20 cellular contexts compared by ENCODE assay signal in genomic region chr12:46005823-46006222, GRCh38. TPM values are rescaled to one million over a fixed set of nuclear protein-coding genes. Genes with fewer than 3 reads are reported as not detected.
DNase-seq lines count a peak whose midpoint lies in the region; ATAC-seq and TF ChIP-seq lines count a peak whose summit lies in the region.
"Had no signal": no experiment of that assay in that cellular context is flagged by ENCODE, and none has a peak within 500 bp of the region (broad histone marks: within the 10 kb centered on the region; RNA-seq: fewer than 3 reads in every experiment).

No MANE protein-coding gene starts in this region.

- CTCF ChIA-PET in WTC11 (lab: Charles Lee) = interaction anchor here (1.0 to 1.5 kb wide), 4 partner anchors 10 to 44 kb away, joined by 3 to 9 read pairs (median 4); no protein-coding TSS in a partner anchor

- H3K36me3 ChIP-seq in H7 (replicated peaks; ENCODE audit: control insufficient read depth, insufficient read depth, low read length) = no peaks in the 10 kb centered on the region
- H3K36me3 ChIP-seq in HUES64 (ENCODE audit: insufficient read depth, low read length) = no peaks in the 10 kb centered on the region
- H3K36me3 ChIP-seq in iPS-20b (ENCODE audit: insufficient read depth, low read depth, low read length) = no peaks in the 10 kb centered on the region

- H3K4me1 ChIP-seq in HUES64 (ENCODE audit: insufficient read depth, low read length) (peaks cover 3% of the 10 kb centered on the region; the same call in 1 of the 2 replicates), iPS-20b (ENCODE audit: insufficient read depth, low read length) (peaks cover 4% of the 10 kb centered on the region; the same call in 1 of the 2 replicates)

- H3K27me3 ChIP-seq in H7 (ENCODE audit: control insufficient read depth, insufficient read depth, low read length) = no peaks in the 10 kb centered on the region
- no peaks in the 10 kb centered on the region for H3K27me3 ChIP-seq in HUES64 (ENCODE audit: insufficient read depth, low read length)
- H3K27me3 ChIP-seq in iPS-20b (ENCODE audit: insufficient read depth, low read length) = no peaks in the 10 kb centered on the region

- H3K4me3 Mint-ChIP-seq in WTC11 = no peak overlapping the region; the same call in 1 of the 2 replicates
- H3K4me3 Mint-ChIP-seq: CD4-positive, CD25-positive, alpha-beta regulatory T cell; IgD-negative memory B cell had no signal

- peak overlapping the region; percentile 94 for H3K27ac Mint-ChIP-seq in WTC11
- H3K27ac Mint-ChIP-seq: IgD-negative memory B cell had no signal

- peaks cover 48% of the 10 kb centered on the region for H3K9me3 Mint-ChIP-seq in WTC11
- H3K9me3 Mint-ChIP-seq: CD4-positive, CD25-positive, alpha-beta regulatory T cell; IgD-negative memory B cell had no signal

- H3K9ac ChIP-seq in HUES64 (ENCODE audit: low read depth, low read length) (no peak overlapping the region), iPS-20b (ENCODE audit: low read depth, low read length) (no peak overlapping the region)
- H3K9ac ChIP-seq: SK-N-SH had no signal

- DNase-seq in H7 (peak; percentile 30), WTC11 (ENCODE audit: low spot score) (no peak), NCI-H2029 (lab: John Stamatoyannopoulos, UW) (no peak)
- no peak for DNase-seq in activated CD4-positive, CD25-positive, alpha-beta regulatory T cell (lab: John Stamatoyannopoulos, UW)
- DNase-seq: EL, GF-D8, NCI-H1092, NCI-H1436, NCI-H187 treated with DMSO at 0.1 percent for 48 hours, NCI-H226, NCI-H524, NCI-H82, SHP77 treated with DMSO at 0.1 percent for 48 hours had no signal

- no peak overlapping the region for H3K4me3 ChIP-seq in H7 (ENCODE audit: insufficient read depth, low read depth, low read length)
- 0 out of 2 replicates have a peak overlapping the region, but pooled peaks have one; percentile 3 for H3K4me3 ChIP-seq in HUES64 (ENCODE audit: low read length)
- H3K4me3 ChIP-seq in iPS-20b (ENCODE audit: low read length) = peak overlapping the region; percentile 6; the same call in 1 of the 2 replicates

- H3K4me1 Mint-ChIP-seq in WTC11 = peaks cover 25% of the 10 kb centered on the region
- H3K4me1 Mint-ChIP-seq: CD4-positive, CD25-positive, alpha-beta regulatory T cell; IgD-negative memory B cell had no signal

- POLR2A ChIA-PET in WTC11 (lab: Charles Lee) = interaction anchor here (1.1 kb wide), 1 partner anchor 16 kb away, joined by 4 read pairs; no protein-coding TSS in a partner anchor

- peak; percentile 78 for ATAC-seq in WTC11
- ATAC-seq in GM18873 (IDR thresholded peaks at IDR 0.05; ENCODE audit: low FRiP score, unreplicated experiment) = no peak

- WGBS in HUES64 = 91% methylated on average over 3 of the region's 3 CpGs

- TF ChIP-seq CTCF in WTC11 (IDR thresholded peaks at IDR 0.05) = no peak

- H3K9me3 ChIP-seq in HUES64 (ENCODE audit: insufficient read depth, low read depth, low read length) = 0 out of 2 replicates have a peak, but pooled peaks cover 4% of the 10 kb centered on the region
- peaks cover 6% of the 10 kb centered on the region; the same call in 1 of the 2 replicates for H3K9me3 ChIP-seq in iPS-20b (ENCODE audit: insufficient read depth, low read depth, low read length)
- H3K9me3 ChIP-seq: SK-N-SH had no signal

- peaks cover 1% of the 10 kb centered on the region for H3K27me3 Mint-ChIP-seq in WTC11 (ENCODE audit: low read depth)
- H3K27me3 Mint-ChIP-seq: IgD-negative memory B cell had no signal

- H3K27ac ChIP-seq in HUES64 (ENCODE audit: low read depth, low read length) = no peak overlapping the region
- peak overlapping the region; percentile 29 for H3K27ac ChIP-seq in iPS-20b (ENCODE audit: low read length)
- H3K27ac ChIP-seq: RWPE1 had no signal

- peaks cover 13% of the 10 kb centered on the region for H3K36me3 Mint-ChIP-seq in WTC11
- H3K36me3 Mint-ChIP-seq: CD4-positive, CD25-positive, alpha-beta regulatory T cell had no signal

TF ChIP-seq in WTC11, 78 proteins besides CTCF, POLR2A, EP300 and RAD21:
- TF ChIP-seq ZNF281 (CRISPR knock-in tag; IDR thresholded peaks at IDR 0.05) = 0 out of 2 replicates have a peak, but pooled peaks have one; percentile 46
- no peak for TF ChIP-seq GRHL2 (CRISPR knock-in tag; IDR thresholded peaks at IDR 0.05; ENCODE audit: insufficient replicate concordance, severe bottlenecking)

RNA-seq across cellular contexts. Expression of gene SCAF11, which starts 15.4 kb away (rescaled TPM):
- total RNA-seq in H7 (2014; rRNA removed; shearing (Covaris generic)) = 49.6 and 68.0 TPM in 2 replicates
- polyA plus RNA-seq in HUES64 (2013, experiment 1 of 2) = 47.6 TPM
- 57.7 TPM for polyA plus RNA-seq in HUES64 (2013, experiment 2 of 2)
- 65.6 to 82.4 TPM (median 72.6 TPM) in 3 replicates for total RNA-seq in WTC11 (2021)
